In the genomic region with DNA sequence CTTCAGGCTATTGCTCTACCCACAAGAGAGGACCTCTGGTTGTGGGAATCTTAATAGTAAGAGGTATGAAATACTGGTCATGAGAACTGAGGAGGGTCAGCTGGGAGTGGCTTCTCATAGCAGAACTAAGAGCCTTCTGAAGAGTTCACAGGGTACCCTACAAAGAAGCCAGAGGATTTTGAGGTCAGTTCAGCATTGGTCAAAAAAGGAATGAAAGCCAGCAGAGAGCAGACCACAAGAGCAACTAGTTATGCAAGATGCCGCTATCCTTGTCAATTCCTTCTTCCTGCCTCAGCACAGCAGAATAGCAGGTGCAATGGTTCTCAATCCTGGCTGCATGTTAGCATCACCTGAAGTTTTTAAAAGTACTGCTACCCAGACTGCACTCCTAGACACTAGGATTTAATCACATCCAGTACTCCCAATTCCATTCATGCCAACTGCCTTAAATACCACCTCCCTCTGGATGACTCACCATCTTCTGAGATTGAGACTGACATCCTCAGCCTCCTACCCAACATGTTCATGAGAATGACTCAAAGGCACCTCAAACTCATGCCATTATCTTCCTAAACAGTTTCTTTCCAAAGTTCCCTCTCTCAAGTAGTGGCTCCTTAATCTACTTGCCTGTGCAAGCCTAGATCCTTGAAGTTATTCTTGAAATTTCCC, we compare ENCODE assay signal across 12 cellular contexts.
DNase-seq lines count a peak whose midpoint lies in the region; ATAC-seq and TF ChIP-seq lines count a peak whose summit lies in the region.
"Had no signal": no experiment of that assay in that cellular context is flagged by ENCODE, and none has a peak within 500 bp of the region (broad histone marks: within the 10 kb centered on the region; RNA-seq: fewer than 3 reads in every experiment).

No MANE protein-coding gene starts in this region.

- H3K79me2 ChIP-seq in SK-N-SH (ENCODE audit: insufficient read depth) = no peaks in the 10 kb centered on the region

- POLR2A ChIA-PET in SK-N-SH (lab: Yijun Ruan, JAX) = no interaction called here

- no peaks in the 10 kb centered on the region for H3K9me3 ChIP-seq in SK-N-SH
- H3K9me3 ChIP-seq in BE2C = no peaks in the 10 kb centered on the region

- H3K9ac ChIP-seq in SK-N-SH = no peak overlapping the region

- peaks cover 0 to 18% of the 10 kb centered on the region in 2 experiments; a peak in 2 of 4 replicates for H3K4me1 ChIP-seq in SK-N-SH (ENCODE audit: control insufficient read depth in 1 of 2, insufficient read depth in 2 of 2, low read depth in 1 of 2, low read length in 1 of 2)
- no peaks in the 10 kb centered on the region for H3K4me1 ChIP-seq in BE2C

- TF ChIP-seq EP300 in SK-N-SH (IDR thresholded peaks at IDR 0.05; ENCODE audit: borderline replicate concordance in 1 of 2, low read depth in 1 of 2, low read length in 1 of 2) = peak in 1 of 2 experiments; percentile 58; a peak in 1 of 4 replicates

- H3F3A ChIP-seq in SK-N-SH (replicated peaks; ENCODE audit: insufficient read depth) = peaks cover 10% of the 10 kb centered on the region

- TF ChIP-seq RAD21 in SK-N-SH (IDR thresholded peaks at IDR 0.05; ENCODE audit: low read length) = no peak

- CTCF ChIA-PET in activated CD8-positive, alpha-beta memory T cell treated with anti-CD3 and anti-CD28 coated beads, Interleukin-2, amount 10 ng/mL, durations not matched to agents 7 days and 5 days (lab: Charles Lee) = no interaction called here
- CTCF ChIA-PET in SK-N-SH (lab: Yijun Ruan, JAX) = no interaction called here

- ATAC-seq in activated CD8-positive, alpha-beta memory T cell treated with anti-CD3 and anti-CD28 coated beads, Interleukin-2, amount 10 ng/mL, durations not matched to agents 7 days and 5 days = peak; percentile 16
- ATAC-seq in GM18498 (IDR thresholded peaks at IDR 0.05; ENCODE audit: unreplicated experiment) = no peak
- ATAC-seq: naive thymus-derived CD4-positive, alpha-beta T cell had no signal

- H3K4me3 ChIP-seq in SK-N-SH (ENCODE audit: low read depth in 2 of 2, low read length in 1 of 2) (no peak overlapping the region), foreskin fibroblast (ENCODE audit: low read depth in 1 of 2, low read length in 2 of 2) (no peak overlapping the region), BE2C (ENCODE audit: low read depth, low read length) (no peak overlapping the region)
- H3K4me3 ChIP-seq: heart left ventricle had no signal

- no peak for DNase-seq in activated CD8-positive, alpha-beta memory T cell treated with anti-CD3 and anti-CD28 coated beads, Interleukin-2, amount 10 ng/mL, durations not matched to agents 7 days and 5 days
- DNase-seq in activated CD8-positive, alpha-beta memory T cell treated with anti-CD3 and anti-CD28 coated beads for 24 hours = no peak
- no peak for DNase-seq in SK-N-SH
- DNase-seq in foreskin fibroblast = peak; percentile 86 to 92
- DNase-seq in stromal cell of bone marrow (ENCODE audit: low read depth) = peak; percentile 82
- no peak for DNase-seq in T-helper 2 cell treated with Interferon-gamma antibody and Interleukin-4, amounts not matched to agents 5 μg/mL and 100 μg/mL, for 36 hours (ENCODE audit: low spot score)
- no peak for DNase-seq in BE2C
- DNase-seq: activated CD8-positive, alpha-beta memory T cell treated with anti-CD3 and anti-CD28 coated beads, Interleukin-2, amount 50 U/mL, for 4 hours; heart left ventricle; naive thymus-derived CD4-positive, alpha-beta T cell had no signal

- H3K4me1 Mint-ChIP-seq in activated CD8-positive, alpha-beta memory T cell treated with anti-CD3 and anti-CD28 coated beads, Interleukin-2, amount 10 ng/mL, durations not matched to agents 7 days and 5 days = no peaks in the 10 kb centered on the region
- no peaks in the 10 kb centered on the region for H3K4me1 Mint-ChIP-seq in T-helper 2 cell treated with Interferon-gamma antibody and Interleukin-4, amounts not matched to agents 5 μg/mL and 100 μg/mL, for 36 hours (ENCODE audit: low read depth)
- H3K4me1 Mint-ChIP-seq: B cell; naive thymus-derived CD4-positive, alpha-beta T cell had no signal

- H3K36me3 ChIP-seq in SK-N-SH (replicated peaks in 1 of 2; ENCODE audit: control insufficient read depth in 1 of 2, insufficient read depth in 2 of 2, low read length in 1 of 2) = no peaks in the 10 kb centered on the region
- H3K36me3 ChIP-seq in BE2C = no peaks in the 10 kb centered on the region
- H3K36me3 ChIP-seq: heart left ventricle had no signal

- H3K27ac ChIP-seq in SK-N-SH (ENCODE audit: low read depth in 2 of 2, low read length in 1 of 2) = peak overlapping the region; percentile 55 to 61; a peak in 3 of 4 replicates

- 89% methylated on average over 1 of the region's 1 CpG for WGBS in SK-N-SH (ENCODE audit: low lambda C conversion rate)

- no peaks in the 10 kb centered on the region for H3K27me3 ChIP-seq in SK-N-SH (ENCODE audit: insufficient read depth)
- H3K27me3 ChIP-seq in BE2C = no peaks in the 10 kb centered on the region
- H3K27me3 ChIP-seq: heart left ventricle had no signal

- no peaks in the 10 kb centered on the region for H4K20me1 ChIP-seq in SK-N-SH (ENCODE audit: insufficient read depth)

- H3K4me2 ChIP-seq in SK-N-SH = no peak overlapping the region

- no peak for TF ChIP-seq CTCF in SK-N-SH (IDR thresholded peaks at IDR 0.05)
- TF ChIP-seq CTCF in foreskin fibroblast (IDR thresholded peaks at IDR 0.05; ENCODE audit: low read depth, low read length) = no peak
- TF ChIP-seq CTCF in BE2C (IDR thresholded peaks at IDR 0.05; ENCODE audit: low read depth, low read length) = no peak

- no peak overlapping the region for H3K27ac Mint-ChIP-seq in activated CD8-positive, alpha-beta memory T cell treated with anti-CD3 and anti-CD28 coated beads, Interleukin-2, amount 10 ng/mL, durations not matched to agents 7 days and 5 days
- no peak overlapping the region for H3K27ac Mint-ChIP-seq in T-helper 2 cell treated with Interferon-gamma antibody and Interleukin-4, amounts not matched to agents 5 μg/mL and 100 μg/mL, for 36 hours
- H3K27ac Mint-ChIP-seq: B cell; naive thymus-derived CD4-positive, alpha-beta T cell had no signal

- H2AFZ ChIP-seq in SK-N-SH (ENCODE audit: low read depth) = no peak overlapping the region

- no peaks in the 10 kb centered on the region for H3K9me2 ChIP-seq in SK-N-SH

- no peaks in the 10 kb centered on the region for H3K36me3 Mint-ChIP-seq in activated CD8-positive, alpha-beta memory T cell treated with anti-CD3 and anti-CD28 coated beads, Interleukin-2, amount 10 ng/mL, durations not matched to agents 7 days and 5 days
- H3K36me3 Mint-ChIP-seq in T-helper 2 cell treated with Interferon-gamma antibody and Interleukin-4, amounts not matched to agents 5 μg/mL and 100 μg/mL, for 36 hours (ENCODE audit: low read depth) = no peaks in the 10 kb centered on the region

- H3K27me3 Mint-ChIP-seq in activated CD8-positive, alpha-beta memory T cell treated with anti-CD3 and anti-CD28 coated beads, Interleukin-2, amount 10 ng/mL, durations not matched to agents 7 days and 5 days = no peaks in the 10 kb centered on the region
- no peaks in the 10 kb centered on the region for H3K27me3 Mint-ChIP-seq in T-helper 2 cell treated with Interferon-gamma antibody and Interleukin-4, amounts not matched to agents 5 μg/mL and 100 μg/mL, for 36 hours (ENCODE audit: low read depth)
- H3K27me3 Mint-ChIP-seq: B cell had no signal

- H3K9me3 Mint-ChIP-seq in activated CD8-positive, alpha-beta memory T cell treated with anti-CD3 and anti-CD28 coated beads, Interleukin-2, amount 10 ng/mL, durations not matched to agents 7 days and 5 days (ENCODE audit: low read depth) = peaks cover 3% of the 10 kb centered on the region
- no peaks in the 10 kb centered on the region for H3K9me3 Mint-ChIP-seq in T-helper 2 cell treated with Interferon-gamma antibody and Interleukin-4, amounts not matched to agents 5 μg/mL and 100 μg/mL, for 36 hours

- no peak overlapping the region for H3K4me3 Mint-ChIP-seq in activated CD8-positive, alpha-beta memory T cell treated with anti-CD3 and anti-CD28 coated beads, Interleukin-2, amount 10 ng/mL, durations not matched to agents 7 days and 5 days
- H3K4me3 Mint-ChIP-seq in T-helper 2 cell treated with Interferon-gamma antibody and Interleukin-4, amounts not matched to agents 5 μg/mL and 100 μg/mL, for 36 hours = no peak overlapping the region
- H3K4me3 Mint-ChIP-seq: B cell; naive thymus-derived CD4-positive, alpha-beta T cell had no signal

TF ChIP-seq in SK-N-SH, 30 proteins besides CTCF, POLR2A, EP300 and RAD21:
- TF ChIP-seq, protein P1, sequence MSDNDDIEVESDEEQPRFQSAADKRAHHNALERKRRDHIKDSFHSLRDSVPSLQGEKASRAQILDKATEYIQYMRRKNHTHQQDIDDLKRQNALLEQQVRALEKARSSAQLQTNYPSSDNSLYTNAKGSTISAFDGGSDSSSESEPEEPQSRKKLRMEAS (IDR thresholded peaks at IDR 0.05; ENCODE audit: low read depth) = 0 out of 2 replicates have a peak, but pooled peaks have one; percentile 33
- TF ChIP-seq, protein P2, sequence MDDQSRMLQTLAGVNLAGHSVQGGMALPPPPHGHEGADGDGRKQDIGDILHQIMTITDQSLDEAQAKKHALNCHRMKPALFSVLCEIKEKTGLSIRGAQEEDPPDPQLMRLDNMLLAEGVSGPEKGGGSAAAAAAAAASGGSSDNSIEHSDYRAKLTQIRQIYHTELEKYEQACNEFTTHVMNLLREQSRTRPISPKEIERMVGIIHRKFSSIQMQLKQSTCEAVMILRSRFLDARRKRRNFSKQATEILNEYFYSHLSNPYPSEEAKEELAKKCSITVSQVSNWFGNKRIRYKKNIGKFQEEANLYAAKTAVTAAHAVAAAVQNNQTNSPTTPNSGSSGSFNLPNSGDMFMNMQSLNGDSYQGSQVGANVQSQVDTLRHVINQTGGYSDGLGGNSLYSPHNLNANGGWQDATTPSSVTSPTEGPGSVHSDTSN (IDR thresholded peaks at IDR 0.05) = peak; percentile 88
- TF ChIP-seq, protein P3, sequence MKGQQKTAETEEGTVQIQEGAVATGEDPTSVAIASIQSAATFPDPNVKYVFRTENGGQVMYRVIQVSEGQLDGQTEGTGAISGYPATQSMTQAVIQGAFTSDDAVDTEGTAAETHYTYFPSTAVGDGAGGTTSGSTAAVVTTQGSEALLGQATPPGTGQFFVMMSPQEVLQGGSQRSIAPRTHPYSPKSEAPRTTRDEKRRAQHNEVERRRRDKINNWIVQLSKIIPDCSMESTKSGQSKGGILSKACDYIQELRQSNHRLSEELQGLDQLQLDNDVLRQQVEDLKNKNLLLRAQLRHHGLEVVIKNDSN (IDR thresholded peaks at IDR 0.05; ENCODE audit: borderline replicate concordance, low read depth) = no peak
- TF ChIP-seq NFIC (IDR thresholded peaks at IDR 0.05; ENCODE audit: borderline replicate concordance) (peak; percentile 42; the same call in 1 of the 2 replicates), FOXJ3 (CRISPR knock-in tag; IDR thresholded peaks at IDR 0.05) (no peak), TEAD4 (IDR thresholded peaks at IDR 0.05; ENCODE audit: borderline replicate concordance, insufficient read depth) (0 out of 2 replicates have a peak, but pooled peaks have one; percentile 33), JUND (IDR thresholded peaks at IDR 0.05) (peak; percentile 82), POLR2AphosphoS5 (IDR thresholded peaks at IDR 0.05; ENCODE audit: low read depth, low read length) (peak; percentile 48; the same call in 1 of the 2 replicates), FOSL2 (IDR thresholded peaks at IDR 0.05; ENCODE audit: borderline replicate concordance, low read depth) (peak; percentile 93), TCF12 (IDR thresholded peaks at IDR 0.05) (peak; percentile 81)

Comparison
In these comparisons a context has a peak if more than half of its experiments do, and no peak if none do; other contexts are left out.
1. DNase-seq: peak in foreskin fibroblast (2 of 2) and stromal cell of bone marrow (single experiment); none in activated CD8-positive, alpha-beta memory T cell treated with anti-CD3 and anti-CD28 coated beads, Interleukin-2, amount 10 ng/mL, durations not matched to agents 7 days and 5 days (single experiment), activated CD8-positive, alpha-beta memory T cell treated with anti-CD3 and anti-CD28 coated beads for 24 hours (single experiment), SK-N-SH (single experiment), T-helper 2 cell treated with Interferon-gamma antibody and Interleukin-4, amounts not matched to agents 5 μg/mL and 100 μg/mL, for 36 hours (single experiment) and BE2C (single experiment).